ENCODE assay signal across 8 cellular contexts in the genomic region with DNA sequence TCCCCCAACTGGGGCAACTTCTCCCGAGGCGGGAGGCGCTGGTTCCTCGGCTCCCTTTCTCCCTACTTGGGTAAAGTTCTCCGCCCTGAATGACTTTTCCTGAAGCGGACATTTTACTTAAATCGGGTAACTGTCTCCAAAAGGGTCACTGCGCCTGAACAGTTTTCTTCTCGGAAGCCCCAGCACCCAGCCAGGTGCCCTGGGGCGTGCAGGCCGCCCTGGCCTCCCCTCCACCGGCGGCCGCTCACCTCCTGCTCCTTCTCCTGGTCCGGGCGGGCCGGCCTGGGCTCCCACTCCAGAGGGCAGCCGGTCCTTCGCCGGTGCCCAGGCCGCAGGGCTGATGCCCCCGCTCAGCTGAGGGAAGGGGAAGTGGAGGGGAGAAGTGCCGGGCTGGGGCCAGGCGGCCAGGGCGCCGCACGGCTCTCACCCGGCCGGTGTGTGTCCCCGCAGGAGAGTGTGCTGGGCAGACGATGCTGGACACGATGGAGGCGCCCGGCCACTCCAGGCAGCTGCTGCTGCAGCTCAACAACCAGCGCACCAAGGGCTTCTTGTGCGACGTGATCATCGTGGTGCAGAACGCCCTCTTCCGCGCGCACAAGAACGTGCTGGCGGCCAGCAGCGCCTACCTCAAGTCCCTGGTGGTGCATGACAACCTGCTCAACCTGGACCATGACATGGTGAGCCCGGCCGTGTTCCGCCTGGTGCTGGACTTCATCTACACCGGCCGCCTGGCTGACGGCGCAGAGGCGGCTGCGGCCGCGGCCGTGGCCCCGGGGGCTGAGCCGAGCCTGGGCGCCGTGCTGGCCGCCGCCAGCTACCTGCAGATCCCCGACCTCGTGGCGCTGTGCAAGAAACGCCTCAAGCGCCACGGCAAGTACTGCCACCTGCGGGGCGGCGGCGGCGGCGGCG. TPM values are rescaled to one million over a fixed set of nuclear protein-coding genes. Genes with fewer than 3 reads are reported as not detected.
DNase-seq lines count a peak whose midpoint lies in the region; ATAC-seq and TF ChIP-seq lines count a peak whose summit lies in the region.

No MANE protein-coding gene starts in this region.

- no peaks in the 10 kb centered on the region for H3K9me3 ChIP-seq in testis

- no peak for TF ChIP-seq CTCF in lower leg skin (IDR thresholded peaks at IDR 0.05)
- TF ChIP-seq CTCF in testis (IDR thresholded peaks at IDR 0.05) = no peak

- H3K27me3 ChIP-seq in testis = no peaks in the 10 kb centered on the region

- no peak for TF ChIP-seq POLR2A in lower leg skin (IDR thresholded peaks at IDR 0.05)
- no peak for TF ChIP-seq POLR2A in testis (IDR thresholded peaks at IDR 0.05)

- no peaks in the 10 kb centered on the region for H3K36me3 ChIP-seq in testis (ENCODE audit: low read depth, missing control alignments)

- 44 to 51% methylated on average over 40 to 49 of the region's 76 CpGs for whole genome bisulfite sequencing in lower leg skin, 2 donors
- 28 to 35% methylated on average over 21 to 70 of the region's 76 CpGs for WGBS in testis, 2 donors

- H3K4me3 ChIP-seq in lower leg skin (ENCODE audit: low read depth, poor library complexity, severe bottlenecking) (peak overlapping the region; percentile 17), testis (peak overlapping the region; percentile 65 to 66)

- peak; percentile 32 to 46 for DNase-seq in stimulated activated CD4-positive, alpha-beta T cell treated with anti-CD3 and anti-CD28 coated beads, Interleukin-15, amount 100 ng/mL, for 1 hour (ENCODE audit: low read depth in 1 of 2, low spot score in 1 of 2)
- no peak for DNase-seq in stimulated activated CD4-positive, alpha-beta T cell treated with anti-CD3 and anti-CD28 coated beads, Interleukin-12 subunit alpha, Interleukin-12 subunit beta, amount 100 ng/mL, for 4 hours
- no peak for DNase-seq in lower leg skin (ENCODE audit: low spot score in 2 of 2)
- no peak for DNase-seq in testis
- no peak for DNase-seq in NCI-H2029 (lab: John Stamatoyannopoulos, UW)

- no peak for ATAC-seq in GM21825 (IDR thresholded peaks at IDR 0.05; ENCODE audit: unreplicated experiment)
- no peak for ATAC-seq in GM18867 (IDR thresholded peaks at IDR 0.05; ENCODE audit: unreplicated experiment)

- H3K4me1 ChIP-seq in testis = peaks cover 23% of the 10 kb centered on the region

- H3K27ac ChIP-seq in angular gyrus (ENCODE audit: low read depth, low read length) = peak overlapping the region; percentile 16
- H3K27ac ChIP-seq in testis = peak overlapping the region; percentile 77 to 92

- intact Hi-C loops in lower leg skin (cut with DNase I; ENCODE audit: low total_unique reads) (no loop called here), testis (cut with DNase I; ENCODE audit: low total_unique reads) (no loop called here)

RNA-seq across cellular contexts. Expression of gene HIC1, which starts 1.6 kb away (rescaled TPM):
- total RNA-seq in lower leg skin (10 to 100 TPM in 1 of 4 donors, 1 to 10 TPM in 3; 2.4 to 14.2 (median 5.3) TPM), testis (10 to 100 TPM; 36.1 to 38.4 TPM)
- polyA plus RNA-seq in testis (ENCODE audit: insufficient read depth, low read depth, low replicate concordance) = 8.7 TPM

RNA-seq across cellular contexts. Expression of gene OVCA2, which starts 14.7 kb away (rescaled TPM):
- 10 to 100 TPM; 34.2 to 51.5 (median 40.3) TPM for total RNA-seq in lower leg skin
- 10 to 100 TPM; 46.3 to 55.1 TPM for total RNA-seq in testis
- 46.3 TPM for polyA plus RNA-seq in testis (ENCODE audit: insufficient read depth, low read depth, low replicate concordance)

RNA-seq across cellular contexts. Expression of gene DPH1, which starts 26.5 kb away (rescaled TPM):
- total RNA-seq in lower leg skin (10 to 100 TPM; 50.4 to 80.0 (median 61.2) TPM), testis (10 to 100 TPM; 91.9 to 93.3 TPM)
- polyA plus RNA-seq in testis (ENCODE audit: insufficient read depth, low read depth, low replicate concordance) = 32.6 TPM

RNA-seq across cellular contexts. Expression of gene RTN4RL1, which starts 31.3 kb away (rescaled TPM):
- total RNA-seq in lower leg skin (10 to 100 TPM; 19.1 to 31.5 (median 27.6) TPM), testis (1 to 10 TPM; 1.7 to 1.8 TPM)
- 1.8 TPM for polyA plus RNA-seq in testis (ENCODE audit: insufficient read depth, low read depth, low replicate concordance)

Comparison
In these comparisons a context has a peak if more than half of its experiments do, and no peak if none do; other contexts are left out.
1. DNase-seq: peak in stimulated activated CD4-positive, alpha-beta T cell treated with anti-CD3 and anti-CD28 coated beads, Interleukin-15, amount 100 ng/mL, for 1 hour (2 of 2); none in stimulated activated CD4-positive, alpha-beta T cell treated with anti-CD3 and anti-CD28 coated beads, Interleukin-12 subunit alpha, Interleukin-12 subunit beta, amount 100 ng/mL, for 4 hours (single experiment), lower leg skin (0 of 2), testis (single experiment) and NCI-H2029 (single experiment).